Comparison of ENCODE assay signal across 2 cellular contexts in genomic region chr3:11410564-11410963, GRCh38.
"Had no signal": no experiment of that assay in that cellular context is flagged by ENCODE, and none has a peak within 500 bp of the region (broad histone marks: within the 10 kb centered on the region; RNA-seq: fewer than 3 reads in every experiment).

No MANE protein-coding gene starts in this region.

- DNase-seq: H9, HCEC 1CT had no signal
